In the genomic region with DNA sequence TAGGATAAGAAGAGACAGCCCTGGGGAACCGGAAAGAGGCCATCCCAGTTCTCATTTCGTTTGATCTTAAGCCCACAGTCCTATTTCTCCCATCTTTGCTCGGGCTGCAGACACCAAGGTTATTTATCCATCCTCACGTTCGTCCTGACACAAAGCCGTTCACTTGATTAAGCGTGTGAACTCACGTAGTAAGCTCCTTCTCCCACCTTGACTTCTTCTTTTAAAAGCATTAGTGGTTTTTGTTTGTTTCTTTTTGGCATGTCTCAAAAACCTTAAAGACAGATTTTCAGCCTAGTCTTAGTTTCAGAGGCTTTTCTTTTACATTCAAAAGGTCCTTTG, we compare ENCODE assay signal across 20 cellular contexts.
DNase-seq lines count a peak whose midpoint lies in the region; ATAC-seq and TF ChIP-seq lines count a peak whose summit lies in the region.
"Had no signal": no experiment of that assay in that cellular context is flagged by ENCODE, and none has a peak within 500 bp of the region (broad histone marks: within the 10 kb centered on the region; RNA-seq: fewer than 3 reads in every experiment).

No MANE protein-coding gene starts in this region.

- no peak for DNase-seq in left ventricle myocardium inferior
- DNase-seq in left cardiac atrium = no peak
- DNase-seq in T-helper 17 cell = no peak
- no peak for DNase-seq in memory B cell (ENCODE audit: low spot score in 2 of 2)
- DNase-seq in vagina (ENCODE audit: extremely low spot score in 2 of 2) = no peak
- DNase-seq in substantia nigra (lab: John Stamatoyannopoulos, UW) = no peak
- DNase-seq: activated CD4-positive, CD25-positive, alpha-beta regulatory T cell treated with anti-CD3 and anti-CD28 coated beads, Interleukin-2, amount 50 U/mL, for 72 hours; brain microvascular endothelial cell; Calu3; cortex of kidney; EL; KBM-7; MV-4-11; NCI-H187 treated with DMSO at 0.1 percent for 48 hours; NCI-H226; stimulated activated CD4-positive, alpha-beta T cell treated with anti-CD3 and anti-CD28 coated beads, Interleukin-2, amount 100 ng/mL, for 48 hours; T-helper 9 cell had no signal

- H3K27me3 Mint-ChIP-seq in T-helper 17 cell (no peaks in the 10 kb centered on the region), memory B cell (no peaks in the 10 kb centered on the region)

- no peak for TF ChIP-seq POLR2A in vagina (IDR thresholded peaks at IDR 0.05)

- intact Hi-C loops in left ventricle myocardium inferior (cut with micrococcal nuclease) (no loop called here), left cardiac atrium (cut with DNase I) (no loop called here), vagina (cut with DNase I) (no loop called here)

- no peak overlapping the region for H3K4me3 Mint-ChIP-seq in T-helper 17 cell
- H3K4me3 Mint-ChIP-seq in memory B cell = no peak overlapping the region

- TF ChIP-seq CTCF in left ventricle myocardium inferior (IDR thresholded peaks at IDR 0.05; ENCODE audit: borderline replicate concordance) (no peak), vagina (IDR thresholded peaks at IDR 0.05) (no peak)

- H3K4me3 ChIP-seq in left ventricle myocardium inferior (no peak overlapping the region), vagina (no peak overlapping the region)
- H3K4me3 ChIP-seq: SJSA1, skin epidermis had no signal

- H3K9me3 ChIP-seq in left ventricle myocardium inferior (replicated peaks) (no peaks in the 10 kb centered on the region), T-helper 17 cell (ENCODE audit: control insufficient read depth, low read length, poor library complexity, severe bottlenecking) (no peaks in the 10 kb centered on the region), vagina (no peaks in the 10 kb centered on the region)
- H3K9me3 ChIP-seq: SJSA1 had no signal

- H3K4me1 ChIP-seq in left ventricle myocardium inferior (peaks cover 98% of the 10 kb centered on the region), vagina (peaks cover 90% of the 10 kb centered on the region)

- H3K27ac ChIP-seq in left ventricle myocardium inferior (replicated peaks) (peak overlapping the region; percentile 54), vagina (peak overlapping the region; percentile 27), substantia nigra (ENCODE audit: low read depth, low read length, poor library complexity, severe bottlenecking) (no peak overlapping the region)
- H3K27ac ChIP-seq: brain microvascular endothelial cell, SJSA1 had no signal

- H3K4me1 Mint-ChIP-seq in T-helper 17 cell (peaks cover 71% of the 10 kb centered on the region), memory B cell (peaks cover 41% of the 10 kb centered on the region)

- H3K36me3 Mint-ChIP-seq in T-helper 17 cell (ENCODE audit: low read depth) (peaks cover 27% of the 10 kb centered on the region), memory B cell (peaks cover 60% of the 10 kb centered on the region)

- H3K27ac Mint-ChIP-seq in T-helper 17 cell (peak overlapping the region; percentile 83), memory B cell (peak overlapping the region; percentile 93)

- H3K27me3 ChIP-seq in left ventricle myocardium inferior (ENCODE audit: low read depth) = no peaks in the 10 kb centered on the region
- H3K27me3 ChIP-seq in vagina = no peaks in the 10 kb centered on the region
- H3K27me3 ChIP-seq: brain microvascular endothelial cell, SJSA1 had no signal

- peaks cover 75% of the 10 kb centered on the region for H3K36me3 ChIP-seq in left ventricle myocardium inferior
- peaks cover 0 to 53% of the 10 kb centered on the region in 2 donors for H3K36me3 ChIP-seq in vagina

- ATAC-seq in left cardiac atrium (no peak), T-helper 17 cell (no peak), memory B cell (ENCODE audit: low read depth) (no peak), GM18861 (IDR thresholded peaks at IDR 0.05; ENCODE audit: unreplicated experiment) (no peak)

- no peaks in the 10 kb centered on the region for H3K9me3 Mint-ChIP-seq in memory B cell
